ENCODE assay signal across 1 cellular context in genomic region chr2:71483246-71483645, GRCh38.
TF ChIP-seq lines count a peak whose summit lies in the region.

No MANE protein-coding gene starts in this region.

TF ChIP-seq in H1, 55 proteins besides CTCF, POLR2A, EP300 and RAD21 (continued from another document):
- no peak for TF ChIP-seq E2F6 (IDR thresholded peaks at IDR 0.05)
- no peak for TF ChIP-seq RNF2 (IDR thresholded peaks at IDR 0.05; ENCODE audit: borderline replicate concordance, low read depth, low read length, missing control alignments, poor library complexity, severe bottlenecking)
- no peak for TF ChIP-seq RXRA (IDR thresholded peaks at IDR 0.05; ENCODE audit: insufficient read depth, low read depth, low read length)
- TF ChIP-seq NRF1 (IDR thresholded peaks at IDR 0.05; ENCODE audit: low read depth, low read length) = no peak
- no peak for TF ChIP-seq SP1 (IDR thresholded peaks at IDR 0.05; ENCODE audit: low read depth, low read length)
TF ChIP-seq in H1: peak in this region for 0.
